Comparison of ENCODE assay signal across 17 cellular contexts in the genomic region with DNA sequence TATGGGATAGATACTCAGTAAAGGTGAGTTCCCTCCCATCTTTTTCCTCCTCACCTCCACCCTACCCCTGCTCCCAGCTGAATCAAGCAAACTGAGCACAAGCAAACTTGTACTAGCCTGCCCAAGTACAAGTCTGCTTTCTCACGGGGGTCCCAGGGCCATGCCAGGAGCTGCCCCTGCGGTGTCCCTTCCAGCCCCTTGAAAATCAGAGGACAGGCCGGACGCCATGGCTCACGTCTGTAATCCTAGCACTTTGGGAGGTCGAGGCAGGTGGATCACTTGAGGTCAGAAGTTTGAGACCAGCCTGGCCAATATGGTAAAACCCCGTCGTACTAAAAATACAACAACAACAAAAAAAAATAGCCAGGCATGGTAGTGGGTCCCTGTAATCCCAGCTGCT. TPM values are rescaled to one million over a fixed set of nuclear protein-coding genes. Genes with fewer than 3 reads are reported as not detected.
DNase-seq lines count a peak whose midpoint lies in the region; ATAC-seq, FAIRE-seq and TF ChIP-seq lines count a peak whose summit lies in the region.
"Had no signal": no experiment of that assay in that cellular context is flagged by ENCODE, and none has a peak within 500 bp of the region (broad histone marks: within the 10 kb centered on the region; RNA-seq: fewer than 3 reads in every experiment).

No MANE protein-coding gene starts in this region.

- H3K4me1 ChIP-seq in sigmoid colon = peaks cover 0 to 12% (median 5%) of the 10 kb centered on the region in 4 donors
- H3K4me1 ChIP-seq: Caco-2 had no signal

- H3K36me3 ChIP-seq in bronchial epithelial cell (ENCODE audit: control insufficient read depth, insufficient read depth, low read length) (no peaks in the 10 kb centered on the region), sigmoid colon (no peaks in the 10 kb centered on the region)

- TF ChIP-seq EP300 in sigmoid colon (IDR thresholded peaks at IDR 0.05) = no peak

- no peak for ATAC-seq in GM19397 (IDR thresholded peaks at IDR 0.05; ENCODE audit: unreplicated experiment)
- no peak for ATAC-seq in HG03108 (IDR thresholded peaks at IDR 0.05; ENCODE audit: unreplicated experiment)
- ATAC-seq: CD8-positive, alpha-beta T cell had no signal

- peak overlapping the region; percentile 40 for H3K27ac ChIP-seq in VCaP
- peak overlapping the region in 1 of 4 donors; percentile 23 for H3K27ac ChIP-seq in sigmoid colon
- H3K27ac ChIP-seq: GM23248 had no signal

- TF ChIP-seq CTCF in VCaP (conservative IDR thresholded peaks at IDR 0.05) (no peak), bronchial epithelial cell (IDR thresholded peaks at IDR 0.05; ENCODE audit: insufficient read depth, low read length, severe bottlenecking) (no peak), sigmoid colon (IDR thresholded peaks at IDR 0.05) (no peak)

- H3K9me3 ChIP-seq in sigmoid colon = no peaks in the 10 kb centered on the region
- H3K9me3 ChIP-seq: Caco-2 had no signal

- no peak for TF ChIP-seq POLR2A in sigmoid colon (IDR thresholded peaks at IDR 0.05)

- DNase-seq in bronchial epithelial cell (ENCODE audit: low read depth) = peak; percentile 41
- peak; percentile 8 for DNase-seq in sigmoid colon
- no peak for DNase-seq in NCI-H1417 treated with DMSO at 0.1 percent for 48 hours (lab: John Stamatoyannopoulos, UW)
- DNase-seq: Caco-2; CD4-positive, CD25-positive, alpha-beta regulatory T cell; CD8-positive, alpha-beta T cell; DMS153; DND-41; GM23248; H7; HCEC 1CT had no signal

- intact Hi-C loops in sigmoid colon (cut with DNase I) = loop anchor here (5.0 kb wide), 1 partner anchor 118 kb away; no protein-coding TSS in a partner anchor

- H3K27me3 ChIP-seq in bronchial epithelial cell (ENCODE audit: control insufficient read depth, insufficient read depth, low read length) = no peaks in the 10 kb centered on the region
- H3K27me3 ChIP-seq in sigmoid colon = no peaks in the 10 kb centered on the region

- H3K4me3 ChIP-seq in bronchial epithelial cell (ENCODE audit: low read depth, low read length) (no peak overlapping the region), sigmoid colon (no peak overlapping the region)
- H3K4me3 ChIP-seq: GM23248 had no signal

- FAIRE-seq in bronchial epithelial cell (lab: Jason Lieb, UNC) = no peak
- FAIRE-seq: G401.6, GM12892, H1 had no signal

- 94% methylated on average over 8 of the region's 8 CpGs for WGBS in sigmoid colon, 2 donors

RNA-seq across cellular contexts. Expression of a gene that starts 17.5 kb away (rescaled TPM):
- total RNA-seq in bronchial epithelial cell (11.8 and 26.0 TPM in 2 replicates), sigmoid colon (10 to 100 TPM in 2 of 4 donors, 1 to 10 TPM in 2; 7.5 to 35.0 (median 13.8) TPM)
- polyA plus RNA-seq in sigmoid colon = 1 to 10 TPM; 1.2 to 8.6 (median 7.2) TPM
